Comparison of ENCODE assay signal across 1 cellular context in the genomic region with DNA sequence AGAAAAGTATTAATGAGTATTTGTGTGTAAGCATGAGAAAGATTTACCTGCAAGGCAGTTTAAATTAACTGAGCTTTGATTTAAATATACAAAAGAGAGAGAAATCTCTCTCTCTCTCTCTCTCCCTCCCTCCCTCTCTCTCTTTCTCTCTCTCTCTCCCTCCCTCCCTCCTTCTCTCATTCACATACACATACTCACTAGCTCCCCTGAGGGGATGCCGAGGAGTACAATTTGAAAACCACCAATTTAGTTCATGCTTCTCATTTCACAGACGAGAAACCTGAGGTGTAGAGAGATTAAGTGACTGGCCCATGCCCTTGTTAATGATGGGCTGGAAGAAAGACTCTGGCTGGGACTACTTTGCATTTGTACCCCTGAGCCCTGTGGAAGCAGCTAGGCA.
TF ChIP-seq lines count a peak whose summit lies in the region.

No MANE protein-coding gene starts in this region.

TF ChIP-seq in WTC11, 78 proteins besides CTCF, POLR2A, EP300 and RAD21 (continued from another document):
- TF ChIP-seq, protein P1, sequence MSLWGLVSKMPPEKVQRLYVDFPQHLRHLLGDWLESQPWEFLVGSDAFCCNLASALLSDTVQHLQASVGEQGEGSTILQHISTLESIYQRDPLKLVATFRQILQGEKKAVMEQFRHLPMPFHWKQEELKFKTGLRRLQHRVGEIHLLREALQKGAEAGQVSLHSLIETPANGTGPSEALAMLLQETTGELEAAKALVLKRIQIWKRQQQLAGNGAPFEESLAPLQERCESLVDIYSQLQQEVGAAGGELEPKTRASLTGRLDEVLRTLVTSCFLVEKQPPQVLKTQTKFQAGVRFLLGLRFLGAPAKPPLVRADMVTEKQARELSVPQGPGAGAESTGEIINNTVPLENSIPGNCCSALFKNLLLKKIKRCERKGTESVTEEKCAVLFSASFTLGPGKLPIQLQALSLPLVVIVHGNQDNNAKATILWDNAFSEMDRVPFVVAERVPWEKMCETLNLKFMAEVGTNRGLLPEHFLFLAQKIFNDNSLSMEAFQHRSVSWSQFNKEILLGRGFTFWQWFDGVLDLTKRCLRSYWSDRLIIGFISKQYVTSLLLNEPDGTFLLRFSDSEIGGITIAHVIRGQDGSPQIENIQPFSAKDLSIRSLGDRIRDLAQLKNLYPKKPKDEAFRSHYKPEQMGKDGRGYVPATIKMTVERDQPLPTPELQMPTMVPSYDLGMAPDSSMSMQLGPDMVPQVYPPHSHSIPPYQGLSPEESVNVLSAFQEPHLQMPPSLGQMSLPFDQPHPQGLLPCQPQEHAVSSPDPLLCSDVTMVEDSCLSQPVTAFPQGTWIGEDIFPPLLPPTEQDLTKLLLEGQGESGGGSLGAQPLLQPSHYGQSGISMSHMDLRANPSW (CRISPR knock-in tag; conservative IDR thresholded peaks at IDR 0.05; ENCODE audit: low read depth), result no peak
